Comparison of ENCODE assay signal across 10 cellular contexts in the genomic region with DNA sequence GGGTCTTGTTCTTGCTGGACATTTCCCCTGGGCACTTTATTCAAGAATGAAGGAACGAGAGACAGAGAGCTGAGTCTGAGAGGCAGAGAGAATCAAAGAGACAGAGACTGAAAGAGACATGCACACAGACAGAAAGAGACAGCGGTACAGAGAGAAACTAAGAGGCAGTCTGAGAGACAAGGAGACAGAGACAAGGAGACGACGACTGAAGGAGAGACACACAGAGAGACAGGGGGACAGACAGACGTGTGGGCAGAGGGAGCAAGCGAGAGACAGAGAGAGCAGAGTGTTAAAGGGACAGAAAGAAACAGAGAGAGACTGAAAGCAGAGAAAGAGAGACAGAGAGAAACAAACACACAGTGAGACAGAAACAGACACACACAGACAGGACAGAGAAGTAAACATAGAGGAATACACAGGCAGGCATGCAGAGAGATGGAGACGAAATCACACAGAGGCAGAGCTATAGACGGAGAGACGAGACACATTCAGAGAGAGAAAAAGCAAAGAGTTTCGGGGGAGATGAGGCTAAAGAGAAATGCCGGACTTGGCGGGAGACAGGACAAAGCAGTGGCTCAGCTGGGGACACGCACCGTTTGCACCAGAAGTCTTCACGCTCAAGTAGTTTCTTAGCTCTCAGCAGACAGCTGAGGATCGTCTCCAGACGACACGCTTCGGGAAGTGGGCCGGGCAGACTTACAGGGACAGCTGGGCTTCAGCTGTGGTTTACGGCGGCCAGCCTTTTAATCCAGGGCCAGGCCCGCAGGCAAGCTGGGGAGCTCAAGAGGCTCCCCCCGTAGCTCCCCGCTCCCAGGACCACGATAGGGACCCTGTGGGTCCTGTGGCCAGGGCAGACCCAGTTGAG. TPM values are rescaled to one million over a fixed set of nuclear protein-coding genes. Genes with fewer than 3 reads are reported as not detected.
DNase-seq lines count a peak whose midpoint lies in the region; ATAC-seq and TF ChIP-seq lines count a peak whose summit lies in the region.
"Had no signal": no experiment of that assay in that cellular context is flagged by ENCODE, and none has a peak within 500 bp of the region (broad histone marks: within the 10 kb centered on the region; RNA-seq: fewer than 3 reads in every experiment).

No MANE protein-coding gene starts in this region.

- H3K9me3 ChIP-seq in PC-3 (ENCODE audit: low read length) (no peaks in the 10 kb centered on the region), gastroesophageal sphincter (peaks cover 0 to under 1% (median 0%) of the 10 kb centered on the region in 3 donors), PC-9 (ENCODE audit: insufficient read depth, low read depth) (peaks cover 9% of the 10 kb centered on the region; the same call in 1 of the 2 replicates)

- H4K20me1 ChIP-seq in PC-3 (ENCODE audit: low read length) (no peaks in the 10 kb centered on the region), PC-9 (ENCODE audit: insufficient read depth) (no peaks in the 10 kb centered on the region)

- CTCF ChIA-PET in PC-3 (lab: Charles Lee) (no interaction called here), PC-9 (lab: Charles Lee) (interaction anchor here (0.6 kb wide), 1 partner anchor 14 kb away, joined by 5 read pairs; no protein-coding TSS in a partner anchor)

- H3K36me3 ChIP-seq in PC-3 (ENCODE audit: low read depth, low read length) (no peaks in the 10 kb centered on the region), gastroesophageal sphincter (no peaks in the 10 kb centered on the region), PC-9 (ENCODE audit: low read depth) (no peaks in the 10 kb centered on the region)

- peak; percentile 76 for DNase-seq in D341Med (ENCODE audit: low spot score)
- DNase-seq in PC-3 = no peak
- peak in 9 of 10 donors; percentile 26 to 92 (median 43) for DNase-seq in posterior cingulate gyrus
- DNase-seq in NCI-H2081 treated with DMSO at 0.1 percent for 48 hours (lab: John Stamatoyannopoulos, UW) = no peak
- DNase-seq in stimulated activated CD4-positive, alpha-beta T cell treated with anti-CD3 and anti-CD28 coated beads, Interleukin-12 subunit alpha, Interleukin-12 subunit beta, amount 100 ng/mL, for 4 hours = no peak
- no peak for DNase-seq in PC-9
- DNase-seq: activated naive CD4-positive, alpha-beta T cell treated with anti-CD3 and anti-CD28 coated beads, Interleukin-2, amount 10 ng/mL, durations not matched to agents 7 days and 5 days; GF-D8 had no signal

- H3K4me3 ChIP-seq in PC-3 (ENCODE audit: low read length) (no peak overlapping the region), gastroesophageal sphincter (peak overlapping the region in 1 of 2 donors; percentile 3), PC-9 (no peak overlapping the region)

- H3K9ac ChIP-seq in PC-3 (ENCODE audit: low read length) = no peak overlapping the region

- no peak for TF ChIP-seq POLR2A in gastroesophageal sphincter (IDR thresholded peaks at IDR 0.05)

- H2AFZ ChIP-seq in PC-3 (ENCODE audit: low read length) (0 out of 2 replicates have a peak overlapping the region, but pooled peaks have one; percentile 1), PC-9 (no peak overlapping the region)

- TF ChIP-seq CTCF in PC-3 (conservative IDR thresholded peaks at IDR 0.05; ENCODE audit: low read depth, low read length) = no peak
- no peak for TF ChIP-seq CTCF in gastroesophageal sphincter (IDR thresholded peaks at IDR 0.05)
- no peak for TF ChIP-seq CTCF in PC-9 (conservative IDR thresholded peaks at IDR 0.05)

- H3K9me2 ChIP-seq in PC-3 (replicated peaks; ENCODE audit: low read length) (no peaks in the 10 kb centered on the region), PC-9 (ENCODE audit: insufficient read depth) (no peaks in the 10 kb centered on the region)

- WGBS in gastroesophageal sphincter (ENCODE audit: low coverage in 1 of 2), 2 donors = 33 to 43% methylated on average over 12 to 17 of the region's 26 CpGs

- POLR2A ChIA-PET in PC-3 (lab: Charles Lee; ENCODE audit: unreplicated experiment) (no interaction called here), PC-9 (lab: Charles Lee; ENCODE audit: unreplicated experiment) (no interaction called here)

- H3K27me3 ChIP-seq in PC-3 (ENCODE audit: low read length) = no peaks in the 10 kb centered on the region
- H3K27me3 ChIP-seq in gastroesophageal sphincter = no peaks in the 10 kb centered on the region
- H3K27me3 ChIP-seq in PC-9 (ENCODE audit: insufficient read depth, low read depth) = no peaks in the 10 kb centered on the region

- H3K4me1 ChIP-seq in PC-3 (ENCODE audit: insufficient read depth, low read length) (peaks cover 4% of the 10 kb centered on the region; the same call in 1 of the 2 replicates), gastroesophageal sphincter (peaks cover 0 to 34% (median 6%) of the 10 kb centered on the region in 3 donors), PC-9 (replicated peaks; ENCODE audit: insufficient read depth) (no peaks in the 10 kb centered on the region)

- ATAC-seq in PC-3 (no peak), gastroesophageal sphincter (peak; percentile 71), HG02759 (IDR thresholded peaks at IDR 0.05; ENCODE audit: unreplicated experiment) (no peak)

- no peak overlapping the region for H3K27ac ChIP-seq in PC-3 (ENCODE audit: low read length)
- peak overlapping the region in 3 of 4 donors; percentile 32 to 63 (median 57) for H3K27ac ChIP-seq in gastroesophageal sphincter
- no peak overlapping the region for H3K27ac ChIP-seq in PC-9

- BruUV-seq in PC-3 (replicated peaks; lab: Mats Ljungman, UMichigan) (no TSS peak), PC-9 (replicated peaks; lab: Mats Ljungman, UMichigan) (no TSS peak)

- intact Hi-C loops in PC-3 (cut with micrococcal nuclease) (no loop called here), posterior cingulate gyrus (cut with DNase I) (no loop called here), PC-9 (cut with micrococcal nuclease; ENCODE audit: unreplicated experiment) (no loop called here)

- H3K4me2 ChIP-seq in PC-3 (ENCODE audit: low read length) (no peak overlapping the region), PC-9 (no peak overlapping the region)

- H3F3A ChIP-seq in PC-3 (ENCODE audit: low read length, unreplicated experiment) = no peaks in the 10 kb centered on the region
- H3F3A ChIP-seq in PC-9 (ENCODE audit: insufficient read depth, low read depth) = no peaks in the 10 kb centered on the region

- no peaks in the 10 kb centered on the region for H3K79me2 ChIP-seq in PC-3 (ENCODE audit: low read length)
- no peaks in the 10 kb centered on the region for H3K79me2 ChIP-seq in PC-9 (ENCODE audit: low read depth)

- no peak for TF ChIP-seq EP300 in gastroesophageal sphincter (IDR thresholded peaks at IDR 0.05)

RNA-seq across cellular contexts. Expression of gene DLG1, which starts 56.0 kb away (rescaled TPM):
- total RNA-seq in PC-3 (2014; rRNA removed) (60.8 and 77.8 TPM in 2 replicates), gastroesophageal sphincter (10 to 100 TPM; 71.4 to 90.4 (median 80.9) TPM), PC-9 (2021) (193 and 201 TPM in 2 replicates)

Comparison
In these comparisons a context has a peak if more than half of its experiments do, and no peak if none do; other contexts are left out.
1. DNase-seq: peak in D341Med (single experiment) and posterior cingulate gyrus (9 of 10); none in PC-3 (single experiment), NCI-H2081 treated with DMSO at 0.1 percent for 48 hours (single experiment), stimulated activated CD4-positive, alpha-beta T cell treated with anti-CD3 and anti-CD28 coated beads, Interleukin-12 subunit alpha, Interleukin-12 subunit beta, amount 100 ng/mL, for 4 hours (single experiment) and PC-9 (0 of 2).
2. H3K27ac ChIP-seq: peak in gastroesophageal sphincter (3 of 4); none in PC-3 (single experiment) and PC-9 (single experiment).